21 cellular contexts compared by ENCODE assay signal in the genomic region with DNA sequence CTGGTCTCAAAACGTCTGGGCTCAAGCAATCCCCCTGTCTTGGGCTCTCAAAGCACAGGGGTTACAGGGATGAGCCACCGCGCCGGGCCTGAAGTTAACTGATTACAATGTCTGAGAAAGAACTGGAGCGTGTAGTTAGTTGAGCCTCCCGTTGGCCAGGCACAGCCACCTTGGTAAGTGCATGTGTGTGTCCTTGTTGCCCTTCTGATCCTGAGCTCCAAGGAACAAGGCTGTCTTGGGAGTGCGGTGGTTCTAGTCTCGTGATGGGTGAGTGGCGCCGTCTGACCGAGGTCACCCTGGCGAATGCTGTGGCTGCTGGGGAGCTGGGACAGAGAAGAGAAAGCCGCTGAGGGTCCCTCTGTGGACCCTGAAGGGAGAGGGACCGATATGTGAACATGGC. TPM values are rescaled to one million over a fixed set of nuclear protein-coding genes. Genes with fewer than 3 reads are reported as not detected.
DNase-seq lines count a peak whose midpoint lies in the region; ATAC-seq, FAIRE-seq and TF ChIP-seq lines count a peak whose summit lies in the region.
"Had no signal": no experiment of that assay in that cellular context is flagged by ENCODE, and none has a peak within 500 bp of the region (broad histone marks: within the 10 kb centered on the region; RNA-seq: fewer than 3 reads in every experiment).

No MANE protein-coding gene starts in this region.

- H3K27ac ChIP-seq in A549, result peak overlapping the region; percentile 10 to 63; a peak in 3 of 6 replicates
- 0 out of 2 replicates have a peak overlapping the region, but pooled peaks have one; percentile 14 for H3K27ac ChIP-seq in PC-3 (ENCODE audit: low read length)
- no peak overlapping the region for H3K27ac ChIP-seq in endodermal cell (ENCODE audit: low read depth, low read length)
- no peak overlapping the region for H3K27ac ChIP-seq in CD4-positive, alpha-beta memory T cell (ENCODE audit: low read depth, low read length)
- H3K27ac ChIP-seq: BLaER1 treated with 17β-estradiol and CSF1 and Interleukin-3, amounts not matched to agents 10 nM and 100 nM had no signal

- ATAC-seq in A549, result no peak
- ATAC-seq in PC-3, result no peak

- H3K9me2 ChIP-seq in PC-3 (replicated peaks; ENCODE audit: low read length), result no peaks in the 10 kb centered on the region

- CTCF ChIA-PET in A549 (lab: Yijun Ruan, JAX) (interaction anchor here (0.7 to 1.2 kb wide), 4 partner anchors 14 to 628 kb away, joined by 3 read pairs; no protein-coding TSS in a partner anchor), PC-3 (lab: Charles Lee) (no interaction called here)
- CTCF ChIA-PET in CD4-positive, alpha-beta memory T cell (lab: Charles Lee; ENCODE audit: partially characterized antibody), result no interaction called here

- H3K4me1 Mint-ChIP-seq in endodermal cell, result no peaks in the 10 kb centered on the region
- H3K4me1 Mint-ChIP-seq in osteocyte (ENCODE audit: unreplicated experiment), result peaks cover 27% of the 10 kb centered on the region
- H3K4me1 Mint-ChIP-seq in CD4-positive, alpha-beta memory T cell, result no peaks in the 10 kb centered on the region
- H3K4me1 Mint-ChIP-seq: B cell; CD4-positive, CD25-positive, alpha-beta regulatory T cell had no signal

- peaks cover 46% of the 10 kb centered on the region for H3K36me3 Mint-ChIP-seq in endodermal cell (ENCODE audit: low read depth)
- peaks cover 39% of the 10 kb centered on the region for H3K36me3 Mint-ChIP-seq in osteocyte (ENCODE audit: unreplicated experiment)
- peaks cover 34 to 69% of the 10 kb centered on the region in 2 donors for H3K36me3 Mint-ChIP-seq in CD4-positive, alpha-beta memory T cell

- intact Hi-C loops in PC-3 (cut with micrococcal nuclease), result no loop called here
- intact Hi-C loops in CD4-positive, alpha-beta memory T cell (cut with micrococcal nuclease), result no loop called here

- H3K9ac ChIP-seq in PC-3 (ENCODE audit: low read length) (no peak overlapping the region), endodermal cell (ENCODE audit: extremely low read depth, low read length, poor library complexity, severe bottlenecking) (no peak overlapping the region)
- H3K9ac ChIP-seq: BLaER1 treated with 17β-estradiol and CSF1 and Interleukin-3, amounts not matched to agents 10 nM and 100 nM had no signal

- POLR2A ChIA-PET in A549 (lab: Yijun Ruan, JAX), result no interaction called here
- POLR2A ChIA-PET in PC-3 (lab: Charles Lee; ENCODE audit: unreplicated experiment), result no interaction called here
- POLR2A ChIA-PET in CD4-positive, alpha-beta memory T cell (lab: Charles Lee; ENCODE audit: partially characterized antibody), result no interaction called here

- H3K9me3 ChIP-seq in A549 (no peaks in the 10 kb centered on the region), PC-3 (ENCODE audit: low read length) (no peaks in the 10 kb centered on the region), endodermal cell (ENCODE audit: control insufficient read depth, low read length) (no peaks in the 10 kb centered on the region)
- no peaks in the 10 kb centered on the region for H3K9me3 ChIP-seq in CD4-positive, alpha-beta memory T cell (ENCODE audit: control insufficient read depth in 1 of 2, low read length in 2 of 2)
- H3K9me3 ChIP-seq: BLaER1 treated with 17β-estradiol and CSF1 and Interleukin-3, amounts not matched to agents 10 nM and 100 nM had no signal

- no peaks in the 10 kb centered on the region for H3K27me3 Mint-ChIP-seq in endodermal cell (ENCODE audit: insufficient read depth)
- no peaks in the 10 kb centered on the region for H3K27me3 Mint-ChIP-seq in osteocyte (ENCODE audit: unreplicated experiment)
- H3K27me3 Mint-ChIP-seq in CD4-positive, alpha-beta memory T cell, result no peaks in the 10 kb centered on the region
- H3K27me3 Mint-ChIP-seq: B cell; CD4-positive, CD25-positive, alpha-beta regulatory T cell had no signal

- no peaks in the 10 kb centered on the region for H3F3A ChIP-seq in PC-3 (ENCODE audit: low read length, unreplicated experiment)

- DNase-seq in A549 (ENCODE audit: low read depth in 1 of 2, low spot score in 1 of 2) (no peak), PC-3 (no peak), endodermal cell (no peak), osteocyte (ENCODE audit: extremely low spot score, unreplicated experiment) (no peak), superior temporal gyrus (ENCODE audit: extremely low spot score) (no peak), NCI-H1436 treated with DMSO at 0.1 percent for 48 hours (lab: John Stamatoyannopoulos, UW) (no peak)
- DNase-seq in CD4-positive, alpha-beta memory T cell, result no peak
- DNase-seq: 8988T; CD4-positive, CD25-positive, alpha-beta regulatory T cell; DMS153; DMS79; GDM1; GOT3; H7; IMR-90 had no signal

- no peaks in the 10 kb centered on the region for H3K27me3 ChIP-seq in PC-3 (ENCODE audit: low read length)
- H3K27me3 ChIP-seq in endodermal cell (ENCODE audit: control insufficient read depth, insufficient read depth, low read length, poor library complexity, severe bottlenecking), result no peaks in the 10 kb centered on the region
- no peaks in the 10 kb centered on the region for H3K27me3 ChIP-seq in CD4-positive, alpha-beta memory T cell (ENCODE audit: insufficient read depth, low read length)
- H3K27me3 ChIP-seq: BLaER1 treated with 17β-estradiol and CSF1 and Interleukin-3, amounts not matched to agents 10 nM and 100 nM had no signal

- no peak for TF ChIP-seq EP300 in A549 (IDR thresholded peaks at IDR 0.05)

- no peaks in the 10 kb centered on the region for H3K9me3 Mint-ChIP-seq in endodermal cell
- H3K9me3 Mint-ChIP-seq in osteocyte (ENCODE audit: unreplicated experiment), result no peaks in the 10 kb centered on the region
- H3K9me3 Mint-ChIP-seq in CD4-positive, alpha-beta memory T cell, result peaks cover 0 to 2% (median 0%) of the 10 kb centered on the region in 8 donors
- H3K9me3 Mint-ChIP-seq: CD4-positive, CD25-positive, alpha-beta regulatory T cell; HFFc6 had no signal

- FAIRE-seq in A549 (lab: Jason Lieb, UNC), result no peak
- FAIRE-seq: GM12892, GM18507, HTR-8/SVneo had no signal

- H4K20me1 ChIP-seq in PC-3 (ENCODE audit: low read length), result no peaks in the 10 kb centered on the region

- H3K36me3 ChIP-seq in PC-3 (ENCODE audit: low read depth, low read length) (no peaks in the 10 kb centered on the region; the same call in 1 of the 2 replicates), endodermal cell (ENCODE audit: control insufficient read depth, insufficient read depth, low read length) (peaks cover 13% of the 10 kb centered on the region)
- H3K36me3 ChIP-seq in CD4-positive, alpha-beta memory T cell (ENCODE audit: insufficient read depth, low read length), result peaks cover 25% of the 10 kb centered on the region

- H3K4me3 Mint-ChIP-seq in endodermal cell (no peak overlapping the region), osteocyte (ENCODE audit: unreplicated experiment) (no peak overlapping the region)
- no peak overlapping the region for H3K4me3 Mint-ChIP-seq in CD4-positive, alpha-beta memory T cell
- H3K4me3 Mint-ChIP-seq: B cell; CD4-positive, CD25-positive, alpha-beta regulatory T cell; HFFc6 had no signal

- no peaks in the 10 kb centered on the region for H3K79me2 ChIP-seq in PC-3 (ENCODE audit: low read length)

- no peak for TF ChIP-seq POLR2A in A549 (IDR thresholded peaks at IDR 0.05; ENCODE audit: low read length)

- WGBS in A549 (ENCODE audit: missing lambda C conversion rate), result 83% methylated on average over 14 of the region's 14 CpGs
- WGBS in endodermal cell (ENCODE audit: insufficient coverage in 1 of 2, insufficient read length in 1 of 2), 2 experiments, result 85 to 89% methylated on average over 14 of the region's 14 CpGs

- H2AFZ ChIP-seq in PC-3 (ENCODE audit: low read length), result no peak overlapping the region

- no peak overlapping the region for H3K4me3 ChIP-seq in A549
- no peak overlapping the region for H3K4me3 ChIP-seq in PC-3 (ENCODE audit: low read length)
- H3K4me3 ChIP-seq in endodermal cell (ENCODE audit: low read length), result no peak overlapping the region
- H3K4me3 ChIP-seq in CD4-positive, alpha-beta memory T cell (ENCODE audit: low read length in 2 of 2), result no peak overlapping the region
- H3K4me3 ChIP-seq: BLaER1 treated with 17β-estradiol and CSF1 and Interleukin-3, amounts not matched to agents 10 nM and 100 nM had no signal

- TF ChIP-seq CTCF in A549 (IDR thresholded peaks at IDR 0.05) (no peak), PC-3 (conservative IDR thresholded peaks at IDR 0.05; ENCODE audit: low read depth, low read length) (no peak), endodermal cell (conservative IDR thresholded peaks at IDR 0.05) (no peak), osteocyte (IDR thresholded peaks at IDR 0.05) (no peak)

- BruUV-seq in PC-3 (replicated peaks; lab: Mats Ljungman, UMichigan), result no TSS peak

- H3K4me2 ChIP-seq in A549, result no peak overlapping the region
- H3K4me2 ChIP-seq in PC-3 (ENCODE audit: low read length), result no peak overlapping the region
- H3K4me2 ChIP-seq: BLaER1 treated with 17β-estradiol and CSF1 and Interleukin-3, amounts not matched to agents 10 nM and 100 nM had no signal

- peaks cover 24% of the 10 kb centered on the region; the same call in 2 of the 3 replicates for H3K4me1 ChIP-seq in A549
- H3K4me1 ChIP-seq in PC-3 (ENCODE audit: insufficient read depth, low read length), result peaks cover 8% of the 10 kb centered on the region; the same call in 1 of the 2 replicates
- H3K4me1 ChIP-seq in endodermal cell (ENCODE audit: control insufficient read depth, insufficient read depth, low read length), result no peaks in the 10 kb centered on the region
- H3K4me1 ChIP-seq in CD4-positive, alpha-beta memory T cell (ENCODE audit: insufficient read depth, low read length), result no peaks in the 10 kb centered on the region

- H3K27ac Mint-ChIP-seq in endodermal cell (peak overlapping the region; percentile 39), osteocyte (ENCODE audit: unreplicated experiment) (peak overlapping the region; percentile 59)
- no peak overlapping the region for H3K27ac Mint-ChIP-seq in CD4-positive, alpha-beta memory T cell
- H3K27ac Mint-ChIP-seq: B cell; CD4-positive, CD25-positive, alpha-beta regulatory T cell had no signal

- TF ChIP-seq RAD21 in A549 (conservative IDR thresholded peaks at IDR 0.05 in 1 of 2, IDR thresholded peaks at IDR 0.05 in 1 of 2), result no peak

RNA-seq across cellular contexts. Expression of a gene that starts 50.5 kb away (rescaled TPM):
- polyA plus RNA-seq in A549 (2011; rRNA removed) (45.9 and 62.3 TPM in 2 replicates), A549 (2017; fragmentation: RNase III; extraction: RNeasy Plus Mini Kit Qiagen cat#74134 plus additional on column Dnase treatment) (64.0 to 72.0 TPM (median 64.5 TPM) in 3 replicates)
- polyA plus RNA-seq in A549 (2012; cell fraction: cytosol; rRNA removed), result 59.8 and 62.4 TPM in 2 replicates
- 123 and 130 TPM in 2 replicates for polyA plus RNA-seq in A549 (2012; cell fraction: nucleus; rRNA removed)
- 62.6 and 68.0 TPM in 2 replicates for polyA minus RNA-seq in A549 (2011; rRNA and poly(A)+ RNA removed)
- total RNA-seq in PC-3 (2014; rRNA removed) (61.5 and 73.2 TPM in 2 replicates), endodermal cell (10 to 100 TPM; 45.3 to 50.2 TPM), osteocyte (76.5 and 78.7 TPM in 2 replicates)
- polyA plus RNA-seq in endodermal cell (2013, experiment 1 of 2), result 47.0 TPM
- polyA plus RNA-seq in endodermal cell (2013, experiment 2 of 2), result 39.2 TPM
- 10 to 100 TPM; 78.5 to 80.7 TPM for total RNA-seq in CD4-positive, alpha-beta memory T cell
- 10 to 100 TPM; 25.5 to 47.6 TPM for polyA plus RNA-seq in CD4-positive, alpha-beta memory T cell

RNA-seq across cellular contexts. Expression of a gene that starts 54.7 kb away (rescaled TPM):
- polyA plus RNA-seq in A549 (2011; rRNA removed) (164 and 166 TPM in 2 replicates), A549 (2017; fragmentation: RNase III; extraction: RNeasy Plus Mini Kit Qiagen cat#74134 plus additional on column Dnase treatment) (273 to 329 TPM (median 279 TPM) in 3 replicates)
- polyA plus RNA-seq in A549 (2012; cell fraction: cytosol; rRNA removed), result 360 and 395 TPM in 2 replicates
- 741 and 798 TPM in 2 replicates for polyA plus RNA-seq in A549 (2012; cell fraction: nucleus; rRNA removed)
- polyA minus RNA-seq in A549 (2011; rRNA and poly(A)+ RNA removed), result 130 and 164 TPM in 2 replicates
- total RNA-seq in PC-3 (2014; rRNA removed) (140 and 172 TPM in 2 replicates), endodermal cell (10 to 100 TPM; 58.0 to 82.3 TPM), osteocyte (150 and 158 TPM in 2 replicates)
- 42.3 TPM for polyA plus RNA-seq in endodermal cell (2013, experiment 1 of 2)
- 39.7 TPM for polyA plus RNA-seq in endodermal cell (2013, experiment 2 of 2)
- 10 to 100 TPM; 83.2 to 83.6 TPM for total RNA-seq in CD4-positive, alpha-beta memory T cell
- 10 to 100 TPM; 62.4 to 63.1 TPM for polyA plus RNA-seq in CD4-positive, alpha-beta memory T cell

Comparison
In these comparisons a context has a peak if more than half of its experiments do, and no peak if none do; other contexts are left out.
1. H3K27ac ChIP-seq: peak in A549 (2 of 2) and PC-3 (single experiment); none in endodermal cell (single experiment) and CD4-positive, alpha-beta memory T cell (single experiment).
2. H3K27ac Mint-ChIP-seq: peak in endodermal cell (single experiment) and osteocyte (single experiment); none in CD4-positive, alpha-beta memory T cell (0 of 7).